8 cellular contexts compared by ENCODE assay signal in the genomic region with DNA sequence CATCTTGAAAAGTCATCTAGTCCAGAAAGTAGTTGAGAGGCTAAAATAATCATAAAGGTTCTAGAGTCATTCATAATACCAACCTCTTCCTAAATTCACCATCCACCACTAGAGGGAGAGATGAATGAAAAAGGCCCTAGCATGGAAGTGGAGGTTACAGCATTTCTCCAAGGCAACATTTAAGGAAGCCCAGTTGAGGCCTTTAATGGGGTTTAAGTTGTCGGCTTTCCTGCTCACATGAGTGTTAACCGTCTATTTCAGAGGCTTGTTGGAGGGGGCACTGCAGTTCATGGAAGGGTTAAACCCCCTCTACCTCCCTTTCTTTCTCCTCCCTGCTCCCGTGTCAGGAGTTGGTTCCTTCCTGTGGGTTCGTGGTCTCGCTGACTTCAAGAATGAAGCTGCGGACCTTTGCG. TPM values are rescaled to one million over a fixed set of nuclear protein-coding genes. Genes with fewer than 3 reads are reported as not detected.
A peak's percentile ranks its signal among the peaks of the same experiment; 100 is the strongest.
DNase-seq lines count a peak whose midpoint lies in the region; ATAC-seq and TF ChIP-seq lines count a peak whose summit lies in the region.

No MANE protein-coding gene starts in this region.

- CTCF ChIA-PET in BJ (lab: Yijun Ruan, JAX) = interaction anchor here (0.7 to 3.8 kb wide), 15 partner anchors 9 to 547 kb away, joined by 3 to 27 read pairs (median 4); no protein-coding TSS in a partner anchor

- DNase-seq in BJ (ENCODE audit: low read depth) (no peak), H7 (peak; percentile 50), erythroblast (lab: John Stamatoyannopoulos, UW) (peak; percentile 22 to 37), putamen (ENCODE audit: low spot score) (peak; percentile 64)

- POLR2A ChIA-PET in BJ (lab: Charles Lee) = no interaction called here

- H3K4me3 ChIP-seq in BJ (ENCODE audit: low read depth, low read length) (no peak overlapping the region), H7 (ENCODE audit: insufficient read depth, low read depth, low read length) (no peak overlapping the region)

- TF ChIP-seq CTCF in BJ (IDR thresholded peaks at IDR 0.05; ENCODE audit: insufficient read depth, low read depth, low read length) = peak; percentile 76

- no peak for TF ChIP-seq POLR2A in erythroblast (IDR thresholded peaks at IDR 0.05; ENCODE audit: low read length)

- ATAC-seq in SK-N-SH treated with all-trans-retinoic acid at 6 μM for 48 hours (peak; percentile 30; the same call in 1 of the 3 replicates), GM21737 (IDR thresholded peaks at IDR 0.05; ENCODE audit: unreplicated experiment) (no peak), HG03139 (IDR thresholded peaks at IDR 0.05; ENCODE audit: unreplicated experiment) (no peak), HG03469 (IDR thresholded peaks at IDR 0.05; ENCODE audit: unreplicated experiment) (no peak)

- H3K36me3 ChIP-seq in BJ (ENCODE audit: control insufficient read depth, insufficient read depth, low read length) (no peaks in the 10 kb centered on the region), H7 (replicated peaks; ENCODE audit: control insufficient read depth, insufficient read depth, low read length) (no peaks in the 10 kb centered on the region)

- H3K27me3 ChIP-seq in BJ (ENCODE audit: control insufficient read depth, insufficient read depth, low read length) = no peaks in the 10 kb centered on the region
- H3K27me3 ChIP-seq in H7 (ENCODE audit: control insufficient read depth, insufficient read depth, low read length) = peaks cover 10% of the 10 kb centered on the region

TF ChIP-seq in SK-N-SH treated with all-trans-retinoic acid at 6 μM for 48 hours, 23 proteins besides CTCF, POLR2A, EP300 and RAD21:
- no peak for TF ChIP-seq CSDC2 (CRISPR knock-in tag; IDR thresholded peaks at IDR 0.05)
- TF ChIP-seq OSR1 (CRISPR knock-in tag; IDR thresholded peaks at IDR 0.05) = no peak
- TF ChIP-seq ARNTL (CRISPR knock-in tag; IDR thresholded peaks at IDR 0.05; ENCODE audit: borderline replicate concordance, low read depth) = no peak
- TF ChIP-seq PPARA (CRISPR knock-in tag; IDR thresholded peaks at IDR 0.05; ENCODE audit: borderline replicate concordance) = no peak
- no peak for TF ChIP-seq BACH2 (CRISPR knock-in tag; IDR thresholded peaks at IDR 0.05; ENCODE audit: borderline replicate concordance)
- TF ChIP-seq, protein P1, sequence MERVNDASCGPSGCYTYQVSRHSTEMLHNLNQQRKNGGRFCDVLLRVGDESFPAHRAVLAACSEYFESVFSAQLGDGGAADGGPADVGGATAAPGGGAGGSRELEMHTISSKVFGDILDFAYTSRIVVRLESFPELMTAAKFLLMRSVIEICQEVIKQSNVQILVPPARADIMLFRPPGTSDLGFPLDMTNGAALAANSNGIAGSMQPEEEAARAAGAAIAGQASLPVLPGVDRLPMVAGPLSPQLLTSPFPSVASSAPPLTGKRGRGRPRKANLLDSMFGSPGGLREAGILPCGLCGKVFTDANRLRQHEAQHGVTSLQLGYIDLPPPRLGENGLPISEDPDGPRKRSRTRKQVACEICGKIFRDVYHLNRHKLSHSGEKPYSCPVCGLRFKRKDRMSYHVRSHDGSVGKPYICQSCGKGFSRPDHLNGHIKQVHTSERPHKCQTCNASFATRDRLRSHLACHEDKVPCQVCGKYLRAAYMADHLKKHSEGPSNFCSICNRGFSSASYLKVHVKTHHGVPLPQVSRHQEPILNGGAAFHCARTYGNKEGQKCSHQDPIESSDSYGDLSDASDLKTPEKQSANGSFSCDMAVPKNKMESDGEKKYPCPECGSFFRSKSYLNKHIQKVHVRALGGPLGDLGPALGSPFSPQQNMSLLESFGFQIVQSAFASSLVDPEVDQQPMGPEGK (CRISPR knock-in tag; IDR thresholded peaks at IDR 0.05; ENCODE audit: borderline replicate concordance) = no peak
- TF ChIP-seq ZC3H10 (CRISPR knock-in tag; IDR thresholded peaks at IDR 0.05) = no peak
- TF ChIP-seq ZNF565 (CRISPR knock-in tag; conservative IDR thresholded peaks at IDR 0.05; ENCODE audit: low read depth) = no peak

RNA-seq across cellular contexts. Expression of a gene that starts 3.8 kb away (rescaled TPM):
- 5.2 and 7.8 TPM in 2 replicates for polyA plus RNA-seq in BJ (2011; rRNA removed)
- 6.3 and 12.5 TPM in 2 replicates for polyA minus RNA-seq in BJ (2011; rRNA and poly(A)+ RNA removed)
- 1.4 and 2.5 TPM in 2 replicates for total RNA-seq in H7 (2014; rRNA removed; shearing (Covaris generic))
